ENCODE assay signal across 10 cellular contexts in the genomic region with DNA sequence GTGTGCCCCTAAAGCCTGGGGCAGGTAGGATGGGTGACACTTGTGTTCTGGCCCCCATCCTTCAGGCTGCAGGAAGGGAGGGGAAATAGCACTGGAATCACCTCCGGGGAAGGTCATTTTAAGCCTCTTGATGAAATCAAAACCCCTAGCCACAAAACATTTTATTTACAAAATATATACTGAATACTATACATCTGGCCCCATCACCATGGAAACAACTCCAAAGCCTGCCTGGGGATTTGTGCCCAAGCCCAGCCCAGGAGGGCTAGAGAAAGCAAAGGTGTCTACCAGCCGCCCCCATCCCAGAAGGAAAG. TPM values are rescaled to one million over a fixed set of nuclear protein-coding genes. Genes with fewer than 3 reads are reported as not detected.
A peak's percentile ranks its signal among the peaks of the same experiment; 100 is the strongest.
DNase-seq lines count a peak whose midpoint lies in the region; ATAC-seq and TF ChIP-seq lines count a peak whose summit lies in the region.
"Had no signal": no experiment of that assay in that cellular context is flagged by ENCODE, and none has a peak within 500 bp of the region (broad histone marks: within the 10 kb centered on the region; RNA-seq: fewer than 3 reads in every experiment).

No MANE protein-coding gene starts in this region.

- H3K36me3 ChIP-seq in fibroblast of lung (ENCODE audit: control insufficient read depth, insufficient read depth, low read length), result peaks cover 12% of the 10 kb centered on the region

- peaks cover 68% of the 10 kb centered on the region for H3K4me1 Mint-ChIP-seq in activated naive CD4-positive, alpha-beta T cell treated with anti-CD3 and anti-CD28 coated beads, Interleukin-2, amount 50 U/mL, for 24 hours
- H3K4me1 Mint-ChIP-seq in T-helper 17 cell, result peaks cover 39% of the 10 kb centered on the region

- peaks cover 32% of the 10 kb centered on the region for H3K4me1 ChIP-seq in fibroblast of lung (ENCODE audit: control insufficient read depth, extremely low read depth, insufficient read depth, low read length)

- peaks cover 22% of the 10 kb centered on the region for H3K36me3 Mint-ChIP-seq in activated naive CD4-positive, alpha-beta T cell treated with anti-CD3 and anti-CD28 coated beads, Interleukin-2, amount 50 U/mL, for 24 hours
- peaks cover 4% of the 10 kb centered on the region for H3K36me3 Mint-ChIP-seq in T-helper 17 cell (ENCODE audit: low read depth)

- no peaks in the 10 kb centered on the region for H3K27me3 ChIP-seq in fibroblast of lung (ENCODE audit: control insufficient read depth, insufficient read depth, low read length)

- H4K20me1 ChIP-seq in fibroblast of lung (ENCODE audit: control insufficient read depth, extremely low read depth, insufficient read depth, low read length), result no peaks in the 10 kb centered on the region

- H3K9me3 Mint-ChIP-seq in activated naive CD4-positive, alpha-beta T cell treated with anti-CD3 and anti-CD28 coated beads, Interleukin-2, amount 50 U/mL, for 24 hours, result no peaks in the 10 kb centered on the region

- H3K27me3 Mint-ChIP-seq in activated naive CD4-positive, alpha-beta T cell treated with anti-CD3 and anti-CD28 coated beads, Interleukin-2, amount 50 U/mL, for 24 hours, result no peaks in the 10 kb centered on the region
- no peaks in the 10 kb centered on the region for H3K27me3 Mint-ChIP-seq in T-helper 17 cell

- H3K9me3 ChIP-seq in T-helper 17 cell (ENCODE audit: control insufficient read depth, low read length, poor library complexity, severe bottlenecking) (no peaks in the 10 kb centered on the region), fibroblast of lung (ENCODE audit: control insufficient read depth, insufficient read depth, low read depth, low read length) (no peaks in the 10 kb centered on the region)

- no peak for DNase-seq in activated naive CD4-positive, alpha-beta T cell treated with anti-CD3 and anti-CD28 coated beads, Interleukin-2, amount 50 U/mL, for 16 hours
- DNase-seq in T-helper 17 cell, result no peak
- DNase-seq in fibroblast of lung (ENCODE audit: low read depth in 2 of 2), result no peak
- DNase-seq: cerebellar nuclear complex, small intestine had no signal

- peak overlapping the region; percentile 96 for H3K27ac Mint-ChIP-seq in activated naive CD4-positive, alpha-beta T cell treated with anti-CD3 and anti-CD28 coated beads, Interleukin-2, amount 50 U/mL, for 24 hours
- H3K27ac Mint-ChIP-seq in T-helper 17 cell, result peak overlapping the region; percentile 80

- ATAC-seq in T-helper 17 cell, result no peak
- no peak for ATAC-seq in HG03139 (IDR thresholded peaks at IDR 0.05; ENCODE audit: unreplicated experiment)
- no peak for ATAC-seq in GM21723 (IDR thresholded peaks at IDR 0.05; ENCODE audit: unreplicated experiment)
- ATAC-seq in GM19023 (IDR thresholded peaks at IDR 0.05; ENCODE audit: unreplicated experiment), result no peak
- ATAC-seq in HG02981 (IDR thresholded peaks at IDR 0.05; ENCODE audit: unreplicated experiment), result no peak

- no peak overlapping the region for H3K9ac ChIP-seq in fibroblast of lung (ENCODE audit: insufficient read depth, low read length)

- H3K27ac ChIP-seq in fibroblast of lung (ENCODE audit: insufficient read depth, low read length), result peak overlapping the region; percentile 49

- H2AFZ ChIP-seq in fibroblast of lung (ENCODE audit: low read length), result no peak overlapping the region

- peaks cover 18% of the 10 kb centered on the region for H3K79me2 ChIP-seq in fibroblast of lung (ENCODE audit: control insufficient read depth, insufficient read depth, low read length)

- no peak overlapping the region for H3K4me2 ChIP-seq in fibroblast of lung (ENCODE audit: extremely low read depth, insufficient read depth, low read length)

- no peak overlapping the region for H3K4me3 Mint-ChIP-seq in activated naive CD4-positive, alpha-beta T cell treated with anti-CD3 and anti-CD28 coated beads, Interleukin-2, amount 50 U/mL, for 24 hours
- no peak overlapping the region for H3K4me3 Mint-ChIP-seq in T-helper 17 cell

- no peak for TF ChIP-seq CTCF in fibroblast of lung (conservative IDR thresholded peaks at IDR 0.05 in 1 of 2, IDR thresholded peaks at IDR 0.05 in 1 of 2; ENCODE audit: low read depth in 1 of 2, low read length in 2 of 2)

- H3K4me3 ChIP-seq in fibroblast of lung (replicated peaks in 1 of 4; ENCODE audit: control extremely low read depth in 1 of 4, insufficient read depth in 1 of 4, low read depth in 3 of 4, low read length in 4 of 4), result no peak overlapping the region

RNA-seq across cellular contexts. Expression of a gene that starts 2.6 kb away (rescaled TPM):
- total RNA-seq in T-helper 17 cell, result 10 to 100 TPM; 24.3 to 29.2 TPM
- total RNA-seq in fibroblast of lung, result 26.5 and 36.3 TPM in 2 replicates
- 16.7 and 34.7 TPM in 2 replicates for polyA plus RNA-seq in fibroblast of lung
- polyA plus RNA-seq in fibroblast of lung (2012), result 31.7 and 65.1 TPM in 2 replicates
- 20.7 and 58.1 TPM in 2 replicates for polyA minus RNA-seq in fibroblast of lung (ENCODE audit: low replicate concordance)

RNA-seq across cellular contexts. Expression of a gene that starts 9.5 kb away (rescaled TPM):
- total RNA-seq in T-helper 17 cell, result 10 to 100 TPM; 87.5 to 90.3 TPM
- total RNA-seq in fibroblast of lung, result 70.6 and 121 TPM in 2 replicates
- polyA plus RNA-seq in fibroblast of lung, result 29.6 and 213 TPM in 2 replicates
- 195 and 1,020 TPM in 2 replicates for polyA plus RNA-seq in fibroblast of lung (2012)
- 321 and 1,177 TPM in 2 replicates for polyA minus RNA-seq in fibroblast of lung (ENCODE audit: low replicate concordance)
